In the genomic region with DNA sequence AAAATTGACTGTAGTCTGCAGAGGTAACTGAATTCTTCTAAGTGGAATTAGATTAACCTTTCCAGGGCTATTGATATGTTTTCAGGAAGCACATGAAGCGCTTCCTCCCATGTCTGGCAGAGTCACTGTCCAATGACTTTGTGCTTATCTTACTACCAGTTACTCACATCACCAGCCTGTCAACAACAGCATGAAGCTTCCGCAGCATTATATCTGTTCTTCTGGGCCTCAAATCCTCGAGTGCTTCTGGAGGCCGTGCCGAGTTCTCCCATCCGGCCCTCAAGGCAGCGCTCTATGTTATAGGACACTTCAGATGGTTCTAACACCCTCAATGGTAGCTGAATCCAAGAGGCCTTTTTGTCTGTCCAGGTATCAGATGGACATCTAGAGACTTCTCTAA, we compare ENCODE assay signal across 1 cellular context.
TF ChIP-seq lines count a peak whose summit lies in the region.

No MANE protein-coding gene starts in this region.

TF ChIP-seq in K562, 482 proteins besides CTCF, POLR2A, EP300 and RAD21 (continued from another document):
- TF ChIP-seq, protein P1, sequence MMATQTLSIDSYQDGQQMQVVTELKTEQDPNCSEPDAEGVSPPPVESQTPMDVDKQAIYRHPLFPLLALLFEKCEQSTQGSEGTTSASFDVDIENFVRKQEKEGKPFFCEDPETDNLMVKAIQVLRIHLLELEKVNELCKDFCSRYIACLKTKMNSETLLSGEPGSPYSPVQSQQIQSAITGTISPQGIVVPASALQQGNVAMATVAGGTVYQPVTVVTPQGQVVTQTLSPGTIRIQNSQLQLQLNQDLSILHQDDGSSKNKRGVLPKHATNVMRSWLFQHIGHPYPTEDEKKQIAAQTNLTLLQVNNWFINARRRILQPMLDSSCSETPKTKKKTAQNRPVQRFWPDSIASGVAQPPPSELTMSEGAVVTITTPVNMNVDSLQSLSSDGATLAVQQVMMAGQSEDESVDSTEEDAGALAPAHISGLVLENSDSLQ (IDR thresholded peaks at IDR 0.05): peak; percentile 89
- TF ChIP-seq MEIS2 (IDR thresholded peaks at IDR 0.05; ENCODE audit: partially characterized antibody) (peak; percentile 96), ZNF12 (CRISPR knock-in tag; IDR thresholded peaks at IDR 0.05) (no peak), CREM (IDR thresholded peaks at IDR 0.05; ENCODE audit: low read depth) (peak; percentile 74), C11orf30 (IDR thresholded peaks at IDR 0.05; ENCODE audit: low read depth) (no peak), ETV1 (tag; conservative IDR thresholded peaks at IDR 0.05; ENCODE audit: low read depth) (peak; percentile 91), SP2 (IDR thresholded peaks at IDR 0.05; ENCODE audit: extremely low read depth, low read depth, low read length, poor library complexity, severe bottlenecking) (no peak), TBL1XR1 (IDR thresholded peaks at IDR 0.05; ENCODE audit: low read length in 2 of 2) (peak; percentile 7 to 36; a peak in 1 of 4 replicates), MTA3 (IDR thresholded peaks at IDR 0.05; ENCODE audit: borderline replicate concordance) (0 out of 2 replicates have a peak, but pooled peaks have one; percentile 43), GATA2 (CRISPR knock-in tag; IDR thresholded peaks at IDR 0.05) (0 out of 2 replicates have a peak, but pooled peaks have one; percentile 46), MAFF (IDR thresholded peaks at IDR 0.05; ENCODE audit: low read length) (peak; percentile 26; the same call in 1 of the 2 replicates), ETV5 (CRISPR knock-in tag; IDR thresholded peaks at IDR 0.05; ENCODE audit: low read depth) (peak; percentile 73), RBM15 (IDR thresholded peaks at IDR 0.05; ENCODE audit: insufficient read depth, low read length) (no peak), E2F5 (CRISPR knock-in tag; IDR thresholded peaks at IDR 0.05) (no peak), MAFK (IDR thresholded peaks at IDR 0.05; ENCODE audit: low read length) (peak; percentile 55), ZBTB11 (CRISPR knock-in tag; IDR thresholded peaks at IDR 0.05) (0 out of 6 replicates have a peak, but pooled peaks of 1 of the 3 experiments have one; percentile 15), SETDB1 (IDR thresholded peaks at IDR 0.05; ENCODE audit: low read length) (no peak), ZEB2 (IDR thresholded peaks at IDR 0.05) (peak; percentile 50; the same call in 1 of the 2 replicates), E2F6 (IDR thresholded peaks at IDR 0.05; ENCODE audit: borderline replicate concordance in 1 of 2, extremely low read depth in 1 of 2, insufficient read depth in 1 of 2, insufficient read length in 1 of 2, low read depth in 1 of 2, low read length in 1 of 2, poor library complexity in 1 of 2, severe bottlenecking in 1 of 2) (peak in 1 of 2 experiments; percentile 47), ZNF444 (CRISPR knock-in tag; IDR thresholded peaks at IDR 0.05) (no peak), HINFP (tag; conservative IDR thresholded peaks at IDR 0.05; ENCODE audit: low read depth) (no peak), CHCHD3 (CRISPR knock-in tag; IDR thresholded peaks at IDR 0.05) (no peak), CBFA2T2 (conservative IDR thresholded peaks at IDR 0.05) (peak; percentile 68), GABPB1 (CRISPR knock-in tag; IDR thresholded peaks at IDR 0.05) (0 out of 2 replicates have a peak, but pooled peaks have one; percentile 13), ATF7 (IDR thresholded peaks at IDR 0.05) (0 out of 2 replicates have a peak, but pooled peaks have one; percentile 30), KDM2B (CRISPR knock-in tag; IDR thresholded peaks at IDR 0.05) (no peak)
TF ChIP-seq in K562: peak in this region for 84.
